ENCODE assay signal across 15 cellular contexts in the genomic region with DNA sequence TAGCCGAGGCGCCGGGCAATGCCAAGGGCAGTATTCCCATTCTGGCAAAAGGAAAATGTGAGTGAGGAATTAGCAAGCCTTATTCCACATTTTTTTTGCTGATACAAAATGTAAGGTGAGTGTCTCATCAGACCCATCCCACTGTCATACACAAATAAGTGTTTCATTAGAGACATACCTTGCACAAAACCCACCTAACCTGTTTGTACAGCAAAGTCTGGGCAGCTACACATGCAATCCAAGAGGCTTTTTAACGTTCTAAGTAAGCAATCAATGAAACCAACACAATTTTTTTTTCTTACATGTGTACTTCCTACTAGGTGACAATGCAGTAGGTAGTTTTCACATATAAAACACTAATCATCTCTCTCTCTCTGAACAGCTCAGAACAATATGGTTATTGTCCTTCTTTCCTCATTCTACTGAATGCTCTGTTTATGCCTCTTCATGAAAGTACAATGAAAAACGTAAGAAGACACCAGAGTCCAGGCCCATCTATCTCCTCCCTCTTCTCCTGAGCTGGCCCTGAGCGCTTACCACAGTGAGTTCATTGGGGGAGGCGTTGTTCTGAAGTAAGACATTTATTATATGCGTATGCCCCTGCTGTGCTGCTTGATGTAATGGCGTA.
DNase-seq lines count a peak whose midpoint lies in the region; ATAC-seq and TF ChIP-seq lines count a peak whose summit lies in the region.
"Had no signal": no experiment of that assay in that cellular context is flagged by ENCODE, and none has a peak within 500 bp of the region (broad histone marks: within the 10 kb centered on the region; RNA-seq: fewer than 3 reads in every experiment).

No MANE protein-coding gene starts in this region.

- H3K27me3 ChIP-seq in dorsolateral prefrontal cortex (no peaks in the 10 kb centered on the region), aorta (ENCODE audit: control insufficient read depth in 1 of 2, insufficient read depth in 2 of 2, low read length in 1 of 2) (no peaks in the 10 kb centered on the region), H7 (ENCODE audit: control insufficient read depth, insufficient read depth, low read length) (no peaks in the 10 kb centered on the region)
- H3K27me3 ChIP-seq: vagina had no signal

- H3K27ac ChIP-seq in dorsolateral prefrontal cortex = peak overlapping the region in 51 of 59 donors; percentile 6 to 82 (median 53)
- H3K27ac ChIP-seq in aorta (ENCODE audit: low read depth in 1 of 2, low read length in 2 of 2) = no peak overlapping the region
- H3K27ac ChIP-seq: vagina had no signal

- TF ChIP-seq CTCF in dorsolateral prefrontal cortex (IDR thresholded peaks at IDR 0.05 in 54 of 56, conservative IDR thresholded peaks at IDR 0.05 in 2 of 56; ENCODE audit: low read depth in 1 of 56, partially characterized antibody in 56 of 56) = no peak

- no peak for ATAC-seq in aorta (ENCODE audit: low FRiP score)
- ATAC-seq: activated CD8-positive, alpha-beta T cell treated with anti-CD3 and anti-CD28 coated beads, Interleukin-2, amount 10 ng/mL, durations not matched to agents 7 days and 5 days; K562; right cardiac atrium had no signal

- peak; percentile 87 for DNase-seq in DMS53 (lab: John Stamatoyannopoulos, UW)
- DNase-seq in NCI-H345 treated with DMSO at 0.1 percent for 48 hours (lab: John Stamatoyannopoulos, UW; ENCODE audit: unreplicated experiment) = peak; percentile 14
- no peak for DNase-seq in dorsolateral prefrontal cortex
- peak; percentile 88 for DNase-seq in pons (ENCODE audit: low spot score)
- DNase-seq in activated CD4-positive, alpha-beta T cell treated with anti-CD3 and anti-CD28 coated beads for 4 hours = no peak
- no peak for DNase-seq in aorta
- no peak for DNase-seq in ACHN
- no peak for DNase-seq in H7
- DNase-seq: activated CD8-positive, alpha-beta T cell treated with anti-CD3 and anti-CD28 coated beads, Interleukin-2, amount 10 ng/mL, durations not matched to agents 7 days and 5 days; activated naive CD8-positive, alpha-beta T cell treated with anti-CD3 and anti-CD28 coated beads for 36 hours; head of caudate nucleus; NCI-H2171 treated with DMSO at 0.1 percent for 48 hours; right cardiac atrium had no signal

- no peaks in the 10 kb centered on the region for H3K9me3 ChIP-seq in aorta (ENCODE audit: control insufficient read depth, low read length)
- H3K9me3 ChIP-seq: vagina had no signal

- H3K4me1 ChIP-seq in aorta (ENCODE audit: control insufficient read depth in 1 of 2, insufficient read depth in 2 of 2, low read length in 2 of 2) = no peaks in the 10 kb centered on the region
- H3K4me1 ChIP-seq: vagina had no signal

- H3K36me3 ChIP-seq in aorta (ENCODE audit: control insufficient read depth in 1 of 2, insufficient read depth in 2 of 2, low read length in 1 of 2) (no peaks in the 10 kb centered on the region), H7 (replicated peaks; ENCODE audit: control insufficient read depth, insufficient read depth, low read length) (no peaks in the 10 kb centered on the region)
- H3K36me3 ChIP-seq: vagina had no signal

- intact Hi-C loops in dorsolateral prefrontal cortex (cut with DNase I) = no loop called here
- intact Hi-C loops in aorta (cut with DNase I) = no loop called here

- 92 to 94% methylated on average over 9 of the region's 9 CpGs for WGBS in aorta, 2 donors

- in situ Hi-C loops in ACHN (cut with HindIII; ENCODE audit: low pct_ligation_motif_present, low pct_unique_long_range_greater_than_20kb, low sequenced_read_pairs) = no loop called here

- H3K4me3 ChIP-seq in dorsolateral prefrontal cortex (no peak overlapping the region), aorta (ENCODE audit: low read length in 2 of 2) (no peak overlapping the region), H7 (ENCODE audit: insufficient read depth, low read depth, low read length) (no peak overlapping the region)
- H3K4me3 ChIP-seq: K562, vagina had no signal

Comparison
In these comparisons a context has a peak if more than half of its experiments do, and no peak if none do; other contexts are left out.
1. DNase-seq: peak in DMS53 (single experiment), NCI-H345 treated with DMSO at 0.1 percent for 48 hours (single experiment) and pons (single experiment); none in dorsolateral prefrontal cortex (0 of 10), activated CD4-positive, alpha-beta T cell treated with anti-CD3 and anti-CD28 coated beads for 4 hours (0 of 2), aorta (0 of 2), ACHN (single experiment) and H7 (single experiment).
2. H3K27ac ChIP-seq: peak in dorsolateral prefrontal cortex (51 of 59); none in aorta (0 of 2).